ENCODE assay signal across 37 cellular contexts in the genomic region with DNA sequence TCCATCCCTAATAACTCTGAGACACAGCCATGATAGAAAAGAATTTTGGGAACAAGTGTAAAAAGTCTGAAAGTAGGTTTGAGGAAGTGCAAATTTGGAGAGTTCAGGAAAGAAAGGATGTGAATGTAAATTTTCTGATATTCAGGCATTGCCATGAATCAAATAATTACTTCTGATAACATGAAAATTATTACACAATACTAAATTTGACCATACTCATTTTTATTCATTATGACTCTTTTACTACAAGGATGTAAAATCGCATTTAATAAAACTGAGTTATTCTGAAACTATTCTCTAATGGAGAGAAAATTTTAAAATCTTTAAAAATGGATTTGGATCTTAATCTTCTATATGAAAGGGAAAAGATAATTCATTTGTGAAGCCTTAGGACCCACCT. TPM values are rescaled to one million over a fixed set of nuclear protein-coding genes. Genes with fewer than 3 reads are reported as not detected.
"Had no signal": no experiment of that assay in that cellular context is flagged by ENCODE, and none has a peak within 500 bp of the region (broad histone marks: within the 10 kb centered on the region; RNA-seq: fewer than 3 reads in every experiment).

No MANE protein-coding gene starts in this region.

- FAIRE-seq: astrocyte, bronchial epithelial cell had no signal

- DNase-seq: activated effector memory CD4-positive, alpha-beta T cell treated with anti-CD3 and anti-CD28 coated beads, Interleukin-2, amount 50 U/mL, for 16 hours; activated effector memory CD4-positive, alpha-beta T cell treated with Interleukin-2 at 50 U/mL for 16 hours; activated gamma-delta T cell; activated gamma-delta T cell treated with Interleukin-2 at 50 U/mL for 16 hours; activated naive CD4-positive, alpha-beta T cell; activated naive CD4-positive, alpha-beta T cell treated with anti-CD3 and anti-CD28 coated beads for 36 hours; activated naive CD4-positive, alpha-beta T cell treated with anti-CD3 and anti-CD28 coated beads, Interleukin-2, amount 10 ng/mL, durations not matched to agents 7 days and 5 days; activated naive CD4-positive, alpha-beta T cell treated with anti-CD3 and anti-CD28 coated beads, Interleukin-2, amount 50 U/mL, for 16 hours; activated naive CD4-positive, alpha-beta T cell treated with Interleukin-2 at 50 U/mL for 16 hours; activated naive CD8-positive, alpha-beta T cell treated with anti-CD3 and anti-CD28 coated beads for 36 hours; activated naive CD8-positive, alpha-beta T cell treated with anti-CD3 and anti-CD28 coated beads, Interleukin-2, amount 10 ng/mL, durations not matched to agents 7 days and 5 days; activated naive CD8-positive, alpha-beta T cell treated with anti-CD3 and anti-CD28 coated beads, Interleukin-2, amount 50 U/mL, for 24 hours; activated T-cell treated with anti-CD3 and anti-CD28 coated beads, Interleukin-2, amount 50 U/mL, for 24 hours; activated T-cell treated with anti-CD3 and anti-CD28 coated beads, Interleukin-2, amount 50 U/mL, for 4 hours; activated T-cell treated with anti-CD3 and anti-CD28 coated beads, Interleukin-2, amount 50 U/mL, for 48 hours; activated T-cell treated with anti-CD3 and anti-CD28 coated beads, Interleukin-2, amount 50 U/mL, for 72 hours; adrenal gland; amniotic stem cell; amygdala; anterior cingulate cortex; aorta; body of pancreas; brain microvascular endothelial cell; caudate nucleus; central memory CD4-positive, alpha-beta T cell; cerebellar nuclear complex had no signal

- H3K4me3 ChIP-seq: adrenal gland, ascending aorta, body of pancreas, breast epithelium, cardiac muscle cell had no signal

- ATAC-seq: activated naive CD4-positive, alpha-beta T cell treated with anti-CD3 and anti-CD28 coated beads, Interleukin-2, amount 50 U/mL, for 72 hours; activated naive CD8-positive, alpha-beta T cell treated with anti-CD3 and anti-CD28 coated beads, Interleukin-2, amount 50 U/mL, for 24 hours; activated T-cell treated with anti-CD3 and anti-CD28 coated beads, Interleukin-2, amount 50 U/mL, for 4 hours; activated T-cell treated with anti-CD3 and anti-CD28 coated beads, Interleukin-2, amount 50 U/mL, for 72 hours; activated T-helper 17 cell treated with anti-CD3 and anti-CD28 coated beads, Interleukin-2, amount 50 U/mL, for 72 hours; body of pancreas had no signal

- H3K9me3 ChIP-seq: adrenal gland, ascending aorta, body of pancreas had no signal

- H3K36me3 ChIP-seq: adrenal gland, ascending aorta, brain microvascular endothelial cell, breast epithelium, cardiac muscle cell had no signal

- H3K4me1 ChIP-seq: adrenal gland, ascending aorta, breast epithelium had no signal

- H3K27ac ChIP-seq: adrenal gland, ascending aorta, body of pancreas, brain microvascular endothelial cell, breast epithelium, cardiac muscle cell had no signal

- H3K27me3 ChIP-seq: adrenal gland, ascending aorta, body of pancreas, brain microvascular endothelial cell, breast epithelium, cardiac muscle cell had no signal

RNA-seq across cellular contexts. Expression of gene NPY2R, which starts 33.8 kb away (rescaled TPM):
- total RNA-seq: activated naive CD4-positive, alpha-beta T cell treated with anti-CD3 and anti-CD28 coated beads for 36 hours; activated naive CD4-positive, alpha-beta T cell treated with anti-CD3 and anti-CD28 coated beads, Interleukin-2, amount 50 U/mL, for 72 hours; activated naive CD8-positive, alpha-beta T cell treated with anti-CD3 and anti-CD28 coated beads for 36 hours; activated naive CD8-positive, alpha-beta T cell treated with anti-CD3 and anti-CD28 coated beads, Interleukin-2, amount 10 ng/mL, durations not matched to agents 7 days and 5 days; activated T-cell treated with anti-CD3 and anti-CD28 coated beads, Interleukin-2, amount 50 U/mL, for 4 hours; activated T-cell treated with anti-CD3 and anti-CD28 coated beads, Interleukin-2, amount 50 U/mL, for 72 hours; activated T-helper 1 cell treated with anti-CD3 and anti-CD28 coated beads, Interleukin-12 subunit alpha, Interleukin-12 subunit beta, Interleukin-2, Interleukin-4 antibody, amounts not matched to agents 30 ng/mL and 10 ng/mL and 1 ng/mL, durations not matched to agents 14 hours and 24 hours and 36 hours; activated T-helper 17 cell treated with anti-CD3 and anti-CD28 coated beads, Interleukin-2, amount 50 U/mL, for 72 hours; activated T-helper 2 cell treated with anti-CD3 and anti-CD28 coated beads, Interferon-gamma antibody, Interleukin-2, Interleukin-4, amounts not matched to agents 10 μg/mL and 5 μg/mL and 100 μg/mL, durations not matched to agents 14 hours and 24 hours and 36 hours; ascending aorta; bronchial epithelial cell; cardiac muscle cell; cardiac septum; chondrocyte had no signal
- polyA plus RNA-seq: cardiac muscle cell had no signal
